In genomic region chr3:179148446-179149238, GRCh38 we compare ENCODE assay signal across 1 cellular context.
TF ChIP-seq lines count a peak whose summit lies in the region.

No MANE protein-coding gene starts in this region.

TF ChIP-seq in HepG2, 621 proteins besides CTCF, POLR2A, EP300 and RAD21 (continued from another document and continues in another):
- TF ChIP-seq, protein P1, sequence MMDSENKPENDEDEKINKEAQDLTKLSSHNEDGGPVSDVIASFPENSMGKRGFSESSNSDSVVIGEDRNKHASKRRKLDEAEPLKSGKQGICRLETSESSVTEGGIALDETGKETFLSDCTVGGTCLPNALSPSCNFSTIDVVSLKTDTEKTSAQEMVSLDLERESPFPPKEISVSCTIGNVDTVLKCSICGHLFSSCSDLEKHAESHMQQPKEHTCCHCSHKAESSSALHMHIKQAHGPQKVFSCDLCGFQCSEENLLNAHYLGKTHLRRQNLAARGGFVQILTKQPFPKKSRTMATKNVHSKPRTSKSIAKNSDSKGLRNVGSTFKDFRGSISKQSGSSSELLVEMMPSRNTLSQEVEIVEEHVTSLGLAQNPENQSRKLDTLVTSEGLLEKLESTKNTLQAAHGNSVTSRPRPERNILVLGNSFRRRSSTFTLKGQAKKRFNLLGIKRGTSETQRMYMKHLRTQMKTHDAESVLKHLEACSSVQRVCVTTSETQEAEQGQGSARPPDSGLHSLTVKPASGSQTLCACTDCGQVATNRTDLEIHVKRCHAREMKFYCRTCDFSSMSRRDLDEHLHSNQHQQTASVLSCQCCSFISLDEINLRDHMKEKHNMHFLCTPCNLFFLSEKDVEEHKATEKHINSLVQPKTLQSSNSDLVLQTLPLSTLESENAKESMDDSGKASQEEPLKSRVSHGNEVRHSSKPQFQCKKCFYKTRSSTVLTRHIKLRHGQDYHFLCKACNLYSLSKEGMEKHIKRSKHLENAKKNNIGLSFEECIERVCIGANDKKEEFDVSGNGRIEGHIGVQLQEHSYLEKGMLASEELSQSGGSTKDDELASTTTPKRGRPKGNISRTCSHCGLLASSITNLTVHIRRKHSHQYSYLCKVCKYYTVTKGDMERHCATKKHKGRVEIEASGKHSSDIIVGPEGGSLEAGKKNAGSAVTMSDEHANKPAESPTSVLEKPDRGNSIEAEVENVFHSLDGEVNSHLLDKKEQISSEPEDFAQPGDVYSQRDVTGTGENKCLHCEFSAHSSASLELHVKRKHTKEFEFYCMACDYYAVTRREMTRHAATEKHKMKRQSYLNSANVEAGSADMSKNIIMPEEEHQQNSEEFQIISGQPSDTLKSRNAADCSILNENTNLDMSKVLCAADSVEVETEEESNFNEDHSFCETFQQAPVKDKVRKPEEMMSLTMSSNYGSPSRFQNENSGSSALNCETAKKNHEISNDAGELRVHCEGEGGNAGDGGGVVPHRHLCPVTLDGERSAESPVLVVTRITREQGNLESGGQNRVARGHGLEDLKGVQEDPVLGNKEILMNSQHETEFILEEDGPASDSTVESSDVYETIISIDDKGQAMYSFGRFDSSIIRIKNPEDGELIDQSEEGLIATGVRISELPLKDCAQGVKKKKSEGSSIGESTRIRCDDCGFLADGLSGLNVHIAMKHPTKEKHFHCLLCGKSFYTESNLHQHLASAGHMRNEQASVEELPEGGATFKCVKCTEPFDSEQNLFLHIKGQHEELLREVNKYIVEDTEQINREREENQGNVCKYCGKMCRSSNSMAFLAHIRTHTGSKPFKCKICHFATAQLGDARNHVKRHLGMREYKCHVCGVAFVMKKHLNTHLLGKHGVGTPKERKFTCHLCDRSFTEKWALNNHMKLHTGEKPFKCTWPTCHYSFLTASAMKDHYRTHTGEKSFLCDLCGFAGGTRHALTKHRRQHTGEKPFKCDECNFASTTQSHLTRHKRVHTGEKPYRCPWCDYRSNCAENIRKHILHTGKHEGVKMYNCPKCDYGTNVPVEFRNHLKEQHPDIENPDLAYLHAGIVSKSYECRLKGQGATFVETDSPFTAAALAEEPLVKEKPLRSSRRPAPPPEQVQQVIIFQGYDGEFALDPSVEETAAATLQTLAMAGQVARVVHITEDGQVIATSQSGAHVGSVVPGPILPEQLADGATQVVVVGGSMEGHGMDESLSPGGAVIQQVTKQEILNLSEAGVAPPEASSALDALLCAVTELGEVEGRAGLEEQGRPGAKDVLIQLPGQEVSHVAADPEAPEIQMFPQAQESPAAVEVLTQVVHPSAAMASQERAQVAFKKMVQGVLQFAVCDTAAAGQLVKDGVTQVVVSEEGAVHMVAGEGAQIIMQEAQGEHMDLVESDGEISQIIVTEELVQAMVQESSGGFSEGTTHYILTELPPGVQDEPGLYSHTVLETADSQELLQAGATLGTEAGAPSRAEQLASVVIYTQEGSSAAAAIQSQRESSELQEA (CRISPR knock-in tag; IDR thresholded peaks at IDR 0.05; ENCODE audit: not compliant biosample characterization): peak; percentile 35
- TF ChIP-seq ZBTB43 (CRISPR knock-in tag; conservative IDR thresholded peaks at IDR 0.05) (no peak), MTF2 (CRISPR knock-in tag; IDR thresholded peaks at IDR 0.05; ENCODE audit: borderline replicate concordance) (no peak), HOXA3 (CRISPR knock-in tag; IDR thresholded peaks at IDR 0.05) (no peak; the same call in 1 of the 2 replicates), KAT7 (CRISPR knock-in tag; IDR thresholded peaks at IDR 0.05; ENCODE audit: borderline replicate concordance) (0 out of 2 replicates have a peak, but pooled peaks have one; percentile 73), TBX3 (IDR thresholded peaks at IDR 0.05; ENCODE audit: borderline replicate concordance) (no peak), HMGA1 (CRISPR knock-in tag; conservative IDR thresholded peaks at IDR 0.05) (no peak), ZNF235 (CRISPR knock-in tag; IDR thresholded peaks at IDR 0.05; ENCODE audit: borderline replicate concordance) (no peak), ZNF704 (CRISPR knock-in tag; IDR thresholded peaks at IDR 0.05; ENCODE audit: borderline replicate concordance) (no peak), KLF13 (CRISPR knock-in tag; IDR thresholded peaks at IDR 0.05) (no peak), MAFK (conservative IDR thresholded peaks at IDR 0.05 in 1 of 2, IDR thresholded peaks at IDR 0.05 in 1 of 2; ENCODE audit: low read length in 2 of 2) (no peak), FOXK2 (IDR thresholded peaks at IDR 0.05) (no peak), ZFP36 (IDR thresholded peaks at IDR 0.05; ENCODE audit: borderline replicate concordance, low read depth, low read length, partially characterized antibody) (no peak), BRCA1 (CRISPR knock-in tag; IDR thresholded peaks at IDR 0.05) (no peak), MNT (IDR thresholded peaks at IDR 0.05) (no peak), SNAPC2 (CRISPR knock-in tag; IDR thresholded peaks at IDR 0.05) (no peak), ZNF687 (CRISPR knock-in tag; IDR thresholded peaks at IDR 0.05) (peak; percentile 63), ZNF740 (CRISPR knock-in tag; IDR thresholded peaks at IDR 0.05) (no peak), FOSL1 (CRISPR knock-in tag; IDR thresholded peaks at IDR 0.05; ENCODE audit: borderline replicate concordance) (no peak), ZNF615 (CRISPR knock-in tag; IDR thresholded peaks at IDR 0.05; ENCODE audit: borderline replicate concordance) (no peak), MAX (IDR thresholded peaks at IDR 0.05) (peak; percentile 57; the same call in 1 of the 2 replicates), ZNF75D (CRISPR knock-in tag; IDR thresholded peaks at IDR 0.05; ENCODE audit: borderline replicate concordance) (no peak), RBFOX2 (IDR thresholded peaks at IDR 0.05; ENCODE audit: low read depth, low read length) (peak; percentile 78), NR1H2 (CRISPR knock-in tag; IDR thresholded peaks at IDR 0.05; ENCODE audit: borderline replicate concordance, low read depth) (no peak), ZFP41 (CRISPR knock-in tag; IDR thresholded peaks at IDR 0.05; ENCODE audit: borderline replicate concordance) (no peak), SIX1 (CRISPR knock-in tag; IDR thresholded peaks at IDR 0.05; ENCODE audit: borderline replicate concordance) (no peak), ZNF724P (CRISPR knock-in tag; IDR thresholded peaks at IDR 0.05; ENCODE audit: borderline replicate concordance) (no peak), HOXA5 (CRISPR knock-in tag; IDR thresholded peaks at IDR 0.05) (no peak), SMAD9 (CRISPR knock-in tag; IDR thresholded peaks at IDR 0.05) (no peak), PHF8 (CRISPR knock-in tag; IDR thresholded peaks at IDR 0.05) (peak; percentile 58; the same call in 1 of the 2 replicates), ARID4A (CRISPR knock-in tag; IDR thresholded peaks at IDR 0.05; ENCODE audit: borderline replicate concordance) (peak; percentile 38), STAG1 (CRISPR knock-in tag; IDR thresholded peaks at IDR 0.05) (no peak), ZNF264 (CRISPR knock-in tag; IDR thresholded peaks at IDR 0.05) (no peak), EHMT2 (IDR thresholded peaks at IDR 0.05; ENCODE audit: borderline replicate concordance, low read depth, low read length) (no peak), ZNF180 (CRISPR knock-in tag; IDR thresholded peaks at IDR 0.05; ENCODE audit: borderline replicate concordance, low read depth) (no peak), HDAC6 (IDR thresholded peaks at IDR 0.05; ENCODE audit: low read depth, low read length) (no peak), ZNF367 (CRISPR knock-in tag; IDR thresholded peaks at IDR 0.05; ENCODE audit: borderline replicate concordance) (no peak)
- TF ChIP-seq, protein P2, sequence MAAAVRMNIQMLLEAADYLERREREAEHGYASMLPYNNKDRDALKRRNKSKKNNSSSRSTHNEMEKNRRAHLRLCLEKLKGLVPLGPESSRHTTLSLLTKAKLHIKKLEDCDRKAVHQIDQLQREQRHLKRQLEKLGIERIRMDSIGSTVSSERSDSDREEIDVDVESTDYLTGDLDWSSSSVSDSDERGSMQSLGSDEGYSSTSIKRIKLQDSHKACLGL (CRISPR knock-in tag; IDR thresholded peaks at IDR 0.05): 0 out of 2 replicates have a peak, but pooled peaks have one; percentile 56
